ENCODE assay signal across 1 cellular context in genomic region chr11:67349036-67349435, GRCh38.
TF ChIP-seq lines count a peak whose summit lies in the region.

No MANE protein-coding gene starts in this region.

TF ChIP-seq in A549, 52 proteins besides CTCF, POLR2A, EP300 and RAD21:
- TF ChIP-seq MAZ (IDR thresholded peaks at IDR 0.05; ENCODE audit: borderline replicate concordance, low read depth, low read length) (no peak), TFCP2L1 (CRISPR knock-in tag; IDR thresholded peaks at IDR 0.05) (no peak), MAX (IDR thresholded peaks at IDR 0.05) (no peak), CHD2 (IDR thresholded peaks at IDR 0.05; ENCODE audit: low read length, partially characterized antibody) (no peak), MYC (IDR thresholded peaks at IDR 0.05; ENCODE audit: borderline replicate concordance, low read length) (no peak), FOSB (CRISPR knock-in tag; IDR thresholded peaks at IDR 0.05) (no peak), TP53 (CRISPR knock-in tag; IDR thresholded peaks at IDR 0.05) (no peak), BCL3 (IDR thresholded peaks at IDR 0.05) (no peak), USF2 (IDR thresholded peaks at IDR 0.05) (no peak), NR3C1 (IDR thresholded peaks at IDR 0.05) (no peak), KDM5A (IDR thresholded peaks at IDR 0.05) (no peak), JUN (IDR thresholded peaks at IDR 0.05) (no peak), HOXA7 (CRISPR knock-in tag; IDR thresholded peaks at IDR 0.05) (no peak), FOXS1 (CRISPR knock-in tag; IDR thresholded peaks at IDR 0.05) (no peak), REST (IDR thresholded peaks at IDR 0.05) (no peak), ATOH8 (CRISPR knock-in tag; IDR thresholded peaks at IDR 0.05; ENCODE audit: low read depth) (no peak), ZNF302 (CRISPR knock-in tag; IDR thresholded peaks at IDR 0.05) (no peak), ESRRA (IDR thresholded peaks at IDR 0.05; ENCODE audit: borderline replicate concordance, low read length) (no peak)
